ENCODE assay signal across 29 cellular contexts in the genomic region with DNA sequence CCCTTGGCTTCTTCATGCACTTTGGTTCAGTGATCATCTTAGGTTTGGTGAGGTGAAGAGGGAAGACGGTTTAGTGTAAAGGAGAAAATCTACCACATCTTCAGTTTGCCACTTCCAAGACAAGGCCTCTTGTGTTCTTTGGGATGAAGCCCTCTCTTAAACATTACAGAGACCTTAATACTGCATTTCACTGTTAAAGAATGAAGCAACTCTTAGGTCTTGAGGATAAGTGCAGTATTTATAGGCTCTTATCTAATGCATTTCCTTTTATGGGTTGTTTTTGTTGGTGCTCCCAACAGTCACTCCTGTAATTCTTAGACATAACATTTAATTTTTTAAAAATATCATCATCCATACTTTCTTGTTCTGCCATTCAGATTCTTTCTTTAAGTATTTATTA.
DNase-seq lines count a peak whose midpoint lies in the region; FAIRE-seq and TF ChIP-seq lines count a peak whose summit lies in the region.
"Had no signal": no experiment of that assay in that cellular context is flagged by ENCODE, and none has a peak within 500 bp of the region (broad histone marks: within the 10 kb centered on the region; RNA-seq: fewer than 3 reads in every experiment).

No MANE protein-coding gene starts in this region.

- H3K4me1 ChIP-seq in H9 (ENCODE audit: insufficient read depth, low read length): no peaks in the 10 kb centered on the region; the same call in 1 of the 2 replicates
- H3K4me1 ChIP-seq: suprapubic skin, vagina had no signal

- H3K56ac ChIP-seq in H9 (ENCODE audit: insufficient read length, low read depth, low read length): no peak overlapping the region

- POLR2A ChIA-PET in AG04450 (lab: Yijun Ruan, JAX): interaction anchor here (0.6 kb wide), 1 partner anchor 521 kb away, joined by 3 read pairs; no protein-coding TSS in a partner anchor

- no peak overlapping the region for H3T11ph ChIP-seq in H9 (ENCODE audit: low read length)

- H3K36me3 Mint-ChIP-seq in H9 (ENCODE audit: insufficient read depth in 1 of 3, low read depth in 3 of 3): no peaks in the 10 kb centered on the region; a peak in 2 of 7 replicates
- H3K36me3 Mint-ChIP-seq: memory B cell; stimulated activated effector memory CD8-positive, alpha-beta T cell treated with anti-CD3 and anti-CD28 coated beads, Interleukin-12 subunit alpha, Interleukin-12 subunit beta, amount 100 ng/mL, for 72 hours had no signal

- no peak overlapping the region for H4K8ac ChIP-seq in H9 (replicated peaks; ENCODE audit: insufficient read length, low read depth, low read length)

- WGBS in H9 (ENCODE audit: extremely low coverage, insufficient read length, low lambda C conversion rate): no CpG with 5 or more reads among the region's 1 CpG

- no peak overlapping the region for H4K5ac ChIP-seq in H9 (ENCODE audit: insufficient read length, low read depth, low read length)

- H3K14ac ChIP-seq in H9 (ENCODE audit: insufficient read depth, low read length): no peak overlapping the region

- no peak overlapping the region for H3K18ac ChIP-seq in H9 (ENCODE audit: insufficient read length, low read depth, low read length)

- H3K4me3 ChIP-seq in AG04450 (ENCODE audit: low read depth, low read length): no peak overlapping the region
- H3K4me3 ChIP-seq in astrocyte of the spinal cord (ENCODE audit: low read depth, low read length): no peak overlapping the region
- H3K4me3 ChIP-seq: suprapubic skin, vagina had no signal

- no peaks in the 10 kb centered on the region for H3K79me2 ChIP-seq in H9 (ENCODE audit: insufficient read depth, low read length)

- H3K9me3 ChIP-seq in AG04450 (ENCODE audit: control insufficient read depth, insufficient read depth, low read length) (no peaks in the 10 kb centered on the region), H9 (ENCODE audit: control insufficient read depth, low read depth, low read length) (no peaks in the 10 kb centered on the region)
- H3K9me3 ChIP-seq: SK-N-SH, suprapubic skin, vagina had no signal

- H3K4me2 ChIP-seq in H9 (ENCODE audit: insufficient read depth, insufficient read length, low read length): no peak overlapping the region
- H3K4me2 ChIP-seq: SK-N-SH had no signal

- no peak for DNase-seq in AG04450 (ENCODE audit: low read depth, low spot score)
- DNase-seq in H9: no peak
- peak; percentile 32 for DNase-seq in astrocyte of the spinal cord (ENCODE audit: low read depth, low spot score)
- peak; percentile 74 for DNase-seq in kidney glomerular epithelial cell (lab: John Stamatoyannopoulos, UW)
- no peak for DNase-seq in occipital lobe (lab: John Stamatoyannopoulos, UW)
- DNase-seq in GM20000 (ENCODE audit: low spot score): no peak
- DNase-seq in GM19239 (ENCODE audit: insufficient read length, low spot score): no peak
- no peak for DNase-seq in DMS53 treated with DMSO at 0.1 percent for 48 hours (lab: John Stamatoyannopoulos, UW; ENCODE audit: unreplicated experiment)
- DNase-seq: activated CD4-positive, alpha-beta T cell treated with anti-CD3 and anti-CD28 coated beads for 48 hours; activated naive CD4-positive, alpha-beta T cell; activated T-cell treated with anti-CD3 and anti-CD28 coated beads, Interleukin-2, amount 50 U/mL, for 4 hours; dermis blood vessel endothelial cell; head of caudate nucleus; Karpas-422; left cardiac atrium; NCI-H1048; NCI-H187 treated with DMSO at 0.1 percent for 48 hours; NCI-H345; NCI-H748 treated with DMSO at 0.1 percent for 48 hours; nucleus accumbens; SK-N-SH; stimulated activated CD4-positive, alpha-beta T cell treated with anti-CD3 and anti-CD28 coated beads, Interleukin-2, amount 100 ng/mL, for 48 hours; T-helper 2 cell had no signal

- no peak overlapping the region for H2BK15ac ChIP-seq in H9 (ENCODE audit: low read depth, low read length)

- no peaks in the 10 kb centered on the region for H4K20me1 ChIP-seq in H9 (ENCODE audit: control insufficient read depth, insufficient read depth, insufficient read length)

- H2BK5ac ChIP-seq in H9 (ENCODE audit: insufficient read length, low read length): peak overlapping the region; percentile 42

- H2BK20ac ChIP-seq in H9 (ENCODE audit: low read depth, low read length, poor library complexity, severe bottlenecking): no peak overlapping the region

- peak overlapping the region; percentile 14 for H2AK5ac ChIP-seq in H9 (ENCODE audit: insufficient read length, low read length)

- no peak overlapping the region for H3K23ac ChIP-seq in H9 (ENCODE audit: insufficient read length, low read depth, low read length)

- H3K4ac ChIP-seq in H9 (ENCODE audit: low read depth, low read length): no peak overlapping the region

- in situ Hi-C loops in astrocyte of the spinal cord (cut with HindIII; ENCODE audit: low sequenced_read_pairs): no loop called here

- H3K79me1 ChIP-seq in H9 (ENCODE audit: insufficient read depth, low read depth, low read length, poor library complexity, severe bottlenecking): no peaks in the 10 kb centered on the region

- no peak overlapping the region for H3K9ac ChIP-seq in H9 (ENCODE audit: extremely low read depth, insufficient read length, low read length)
- H3K9ac ChIP-seq: SK-N-SH had no signal

- H3K27ac Mint-ChIP-seq in H9: peak overlapping the region; percentile 0 to 15 (median 6); a peak in 4 of 7 replicates
- H3K27ac Mint-ChIP-seq: memory B cell; stimulated activated effector memory CD8-positive, alpha-beta T cell treated with anti-CD3 and anti-CD28 coated beads, Interleukin-12 subunit alpha, Interleukin-12 subunit beta, amount 100 ng/mL, for 72 hours had no signal

- no peaks in the 10 kb centered on the region for H3K9me3 Mint-ChIP-seq in H9
- H3K9me3 Mint-ChIP-seq: activated T-cell treated with anti-CD3 and anti-CD28 coated beads, Interleukin-2, amount 50 U/mL, for 4 hours; memory B cell; stimulated activated effector memory CD8-positive, alpha-beta T cell treated with anti-CD3 and anti-CD28 coated beads, Interleukin-12 subunit alpha, Interleukin-12 subunit beta, amount 100 ng/mL, for 72 hours had no signal

- H3K4me1 Mint-ChIP-seq in H9: peaks cover 21 to 30% of the 10 kb centered on the region in 2 experiments
- H3K4me1 Mint-ChIP-seq: memory B cell; stimulated activated effector memory CD8-positive, alpha-beta T cell treated with anti-CD3 and anti-CD28 coated beads, Interleukin-12 subunit alpha, Interleukin-12 subunit beta, amount 100 ng/mL, for 72 hours had no signal

- H3K4me3 Mint-ChIP-seq in H9: no peak overlapping the region
- H3K4me3 Mint-ChIP-seq: activated T-cell treated with anti-CD3 and anti-CD28 coated beads, Interleukin-2, amount 50 U/mL, for 4 hours; memory B cell; stimulated activated effector memory CD8-positive, alpha-beta T cell treated with anti-CD3 and anti-CD28 coated beads, Interleukin-12 subunit alpha, Interleukin-12 subunit beta, amount 100 ng/mL, for 72 hours had no signal

- H2AFZ ChIP-seq in H9 (ENCODE audit: low read length): no peak overlapping the region

- H2BK12ac ChIP-seq in H9 (ENCODE audit: insufficient read length, low read depth, low read length): no peak overlapping the region

- no peaks in the 10 kb centered on the region for H3K23me2 ChIP-seq in H9 (ENCODE audit: insufficient read length, low read depth, low read length, poor library complexity, severe bottlenecking)

- no peak for FAIRE-seq in GM19239 (lab: Jason Lieb, UNC)
- FAIRE-seq: bronchial epithelial cell, HTR-8/SVneo had no signal

- H4K91ac ChIP-seq in H9 (ENCODE audit: insufficient read length, low read depth, low read length): no peak overlapping the region

- no peaks in the 10 kb centered on the region for H3K27me3 ChIP-seq in AG04450 (ENCODE audit: control insufficient read depth, insufficient read depth, low read length)
- no peaks in the 10 kb centered on the region for H3K27me3 ChIP-seq in H9 (ENCODE audit: insufficient read depth, low read length)
- H3K27me3 ChIP-seq: suprapubic skin, vagina had no signal

- no peaks in the 10 kb centered on the region for H3K27me3 Mint-ChIP-seq in H9 (ENCODE audit: low read depth)
- H3K27me3 Mint-ChIP-seq: memory B cell had no signal

- CTCF ChIA-PET in AG04450 (lab: Charles Lee): no interaction called here

- TF ChIP-seq CTCF in AG04450 (IDR thresholded peaks at IDR 0.05; ENCODE audit: low read depth, low read length) (no peak), H9 (conservative IDR thresholded peaks at IDR 0.05) (no peak), astrocyte of the spinal cord (IDR thresholded peaks at IDR 0.05; ENCODE audit: low read depth, low read length) (no peak), GM20000 (IDR thresholded peaks at IDR 0.05; ENCODE audit: extremely low read depth, missing control alignments) (no peak)

- H3K27ac ChIP-seq in AG04450 (ENCODE audit: low read depth, low read length) (peak overlapping the region; percentile 54), H9 (ENCODE audit: insufficient read length, low read depth, low read length) (no peak overlapping the region)
- H3K27ac ChIP-seq: suprapubic skin, vagina had no signal

- no peak overlapping the region for H2BK120ac ChIP-seq in H9 (ENCODE audit: low read depth, low read length, poor library complexity, severe bottlenecking)

Comparison
In these comparisons a context has a peak if more than half of its experiments do, and no peak if none do; other contexts are left out.
1. DNase-seq: peak in astrocyte of the spinal cord (single experiment) and kidney glomerular epithelial cell (single experiment); none in AG04450 (single experiment), H9 (single experiment), occipital lobe (single experiment), GM20000 (single experiment), GM19239 (single experiment) and DMS53 treated with DMSO at 0.1 percent for 48 hours (single experiment).